Comparison of ENCODE assay signal across 26 cellular contexts in the genomic region with DNA sequence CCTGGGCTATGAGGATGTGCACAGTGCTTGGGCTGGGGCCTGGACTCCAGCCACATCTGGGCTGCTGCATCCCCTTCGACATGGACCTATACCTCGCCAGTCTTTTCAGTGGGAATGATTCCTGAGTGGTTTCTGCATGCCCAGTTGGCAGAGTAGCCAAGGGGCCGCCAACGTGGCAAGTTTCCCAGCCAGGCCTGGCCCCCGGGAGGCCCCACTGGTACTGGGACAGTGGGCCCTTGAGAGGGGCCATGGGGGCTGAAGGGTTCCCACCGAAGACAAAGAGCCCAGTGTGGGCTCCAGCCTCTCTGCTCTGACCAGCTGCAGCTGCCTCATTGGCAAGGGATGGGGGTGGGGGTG. TPM values are rescaled to one million over a fixed set of nuclear protein-coding genes. Genes with fewer than 3 reads are reported as not detected.
A peak's percentile ranks its signal among the peaks of the same experiment; 100 is the strongest.
DNase-seq lines count a peak whose midpoint lies in the region; FAIRE-seq and TF ChIP-seq lines count a peak whose summit lies in the region.
"Had no signal": no experiment of that assay in that cellular context is flagged by ENCODE, and none has a peak within 500 bp of the region (broad histone marks: within the 10 kb centered on the region; RNA-seq: fewer than 3 reads in every experiment).

No MANE protein-coding gene starts in this region.

- H3K4me1 ChIP-seq in thyroid gland, result peaks cover 40 to 55% of the 10 kb centered on the region in 2 donors
- H3K4me1 ChIP-seq: foreskin keratinocyte had no signal

- DNase-seq in DMS53 (lab: John Stamatoyannopoulos, UW) (peak; percentile 39), DMS53 treated with DMSO at 0.1 percent for 48 hours (lab: John Stamatoyannopoulos, UW; ENCODE audit: unreplicated experiment) (no peak), frontal cortex (ENCODE audit: low spot score in 2 of 2) (peak; percentile 51 to 86), nucleus accumbens (lab: John Stamatoyannopoulos, UW) (peak in 54 of 56 donors; percentile 48 to 94 (median 85)), thyroid gland (peak; percentile 75 to 79), H4 (ENCODE audit: low spot score) (no peak)
- no peak for DNase-seq in activated CD4-positive, alpha-beta T cell treated with anti-CD3 and anti-CD28 coated beads for 48 hours
- no peak for DNase-seq in central memory CD4-positive, alpha-beta T cell
- DNase-seq: 8988T; activated CD4-positive, alpha-beta T cell treated with anti-CD3 and anti-CD28 coated beads for 4 hours; activated naive CD4-positive, alpha-beta T cell; activated T-cell treated with anti-CD3 and anti-CD28 coated beads, Interleukin-2, amount 50 U/mL, for 48 hours; AML-193; CD8-positive, alpha-beta memory T cell; colonic mucosa; effector memory CD8-positive, alpha-beta T cell; foreskin keratinocyte; immature natural killer cell; left ventricle myocardium inferior; NCI-H1105 treated with DMSO at 0.1 percent for 48 hours; NCI-H1930; NCI-H526 treated with DMSO at 0.1 percent for 48 hours; SHP77; stimulated activated naive B cell treated with anti-CD40 and anti-IgM and Interleukin-4, amounts not matched to agents 10 μg/mL and 1 μg/mL and 100 μg/mL, for 72 hours had no signal

- no peak for TF ChIP-seq CTCF in thyroid gland (IDR thresholded peaks at IDR 0.05)

- intact Hi-C loops in thyroid gland (cut with DNase I), result no loop called here

- no peak overlapping the region for H3K4me3 ChIP-seq in thyroid gland (replicated peaks in 1 of 3)
- H3K4me3 ChIP-seq: colonic mucosa, GM23338, left ventricle myocardium inferior, thoracic aorta had no signal

- peaks cover 0 to 2% of the 10 kb centered on the region in 2 donors for H3K36me3 ChIP-seq in thyroid gland
- H3K36me3 ChIP-seq: colonic mucosa, left ventricle myocardium inferior, thoracic aorta had no signal

- WGBS in thyroid gland, 2 donors, result 18 to 23% methylated on average over 4 to 6 of the region's 6 CpGs

- FAIRE-seq in frontal cortex (lab: Jason Lieb, UNC), result no peak

- peak overlapping the region; percentile 69 to 81 (median 81) for H3K27ac ChIP-seq in thyroid gland
- H3K27ac ChIP-seq: colonic mucosa, foreskin keratinocyte, left ventricle myocardium inferior, thoracic aorta had no signal

- TF ChIP-seq POLR2A in thyroid gland (IDR thresholded peaks at IDR 0.05), result no peak

- H3K9me3 ChIP-seq in thyroid gland, result no peaks in the 10 kb centered on the region
- H3K9me3 ChIP-seq: colonic mucosa, left ventricle myocardium inferior, thoracic aorta had no signal

- no peaks in the 10 kb centered on the region for H3K27me3 ChIP-seq in thyroid gland

RNA-seq across cellular contexts. Expression of gene RAP1GAP, which starts 15.4 kb away (rescaled TPM):
- total RNA-seq in frontal cortex (18.8 TPM), thyroid gland (100 to 1,000 TPM; 256 to 588 (median 506) TPM)
- total RNA-seq in H4 (2014; rRNA removed; shearing (Covaris generic)), result 2.0 and 2.3 TPM in 2 replicates

Comparison
In these comparisons a context has a peak if more than half of its experiments do, and no peak if none do; other contexts are left out.
1. DNase-seq: peak in DMS53 (single experiment), frontal cortex (2 of 2), nucleus accumbens (54 of 56) and thyroid gland (2 of 2); none in DMS53 treated with DMSO at 0.1 percent for 48 hours (single experiment), activated CD4-positive, alpha-beta T cell treated with anti-CD3 and anti-CD28 coated beads for 48 hours (single experiment), H4 (single experiment) and central memory CD4-positive, alpha-beta T cell (single experiment).
2. RNA of gene RAP1GAP, which starts 15.4 kb away (total RNA-seq): 256 to 588 TPM in thyroid gland; 18.8 TPM in frontal cortex (single experiment) and 2.0 to 2.3 TPM in H4; every median in the first group is over 10 times any median in the second.